Comparison of ENCODE assay signal across 1 cellular context in genomic region chr4:147578057-147578476, GRCh38.
TF ChIP-seq lines count a peak whose summit lies in the region.

No MANE protein-coding gene starts in this region.

TF ChIP-seq in SK-N-SH, 30 proteins besides CTCF, POLR2A, EP300 and RAD21 (continued from another document):
- TF ChIP-seq CHD2 (IDR thresholded peaks at IDR 0.05; ENCODE audit: low read length, partially characterized antibody) (no peak), GATA2 (CRISPR knock-in tag; IDR thresholded peaks at IDR 0.05) (no peak), FOXM1 (IDR thresholded peaks at IDR 0.05; ENCODE audit: low read depth) (no peak), JUND (IDR thresholded peaks at IDR 0.05) (peak; percentile 91), SMC3 (IDR thresholded peaks at IDR 0.05; ENCODE audit: low read depth, low read length) (no peak), POLR2AphosphoS5 (IDR thresholded peaks at IDR 0.05; ENCODE audit: low read depth, low read length) (peak; percentile 59; the same call in 1 of the 2 replicates), MEF2A (IDR thresholded peaks at IDR 0.05; ENCODE audit: borderline replicate concordance, low read depth) (peak; percentile 59; the same call in 1 of the 2 replicates), IRF3 (IDR thresholded peaks at IDR 0.05; ENCODE audit: low read depth, low read length) (no peak)
